In the genomic region with DNA sequence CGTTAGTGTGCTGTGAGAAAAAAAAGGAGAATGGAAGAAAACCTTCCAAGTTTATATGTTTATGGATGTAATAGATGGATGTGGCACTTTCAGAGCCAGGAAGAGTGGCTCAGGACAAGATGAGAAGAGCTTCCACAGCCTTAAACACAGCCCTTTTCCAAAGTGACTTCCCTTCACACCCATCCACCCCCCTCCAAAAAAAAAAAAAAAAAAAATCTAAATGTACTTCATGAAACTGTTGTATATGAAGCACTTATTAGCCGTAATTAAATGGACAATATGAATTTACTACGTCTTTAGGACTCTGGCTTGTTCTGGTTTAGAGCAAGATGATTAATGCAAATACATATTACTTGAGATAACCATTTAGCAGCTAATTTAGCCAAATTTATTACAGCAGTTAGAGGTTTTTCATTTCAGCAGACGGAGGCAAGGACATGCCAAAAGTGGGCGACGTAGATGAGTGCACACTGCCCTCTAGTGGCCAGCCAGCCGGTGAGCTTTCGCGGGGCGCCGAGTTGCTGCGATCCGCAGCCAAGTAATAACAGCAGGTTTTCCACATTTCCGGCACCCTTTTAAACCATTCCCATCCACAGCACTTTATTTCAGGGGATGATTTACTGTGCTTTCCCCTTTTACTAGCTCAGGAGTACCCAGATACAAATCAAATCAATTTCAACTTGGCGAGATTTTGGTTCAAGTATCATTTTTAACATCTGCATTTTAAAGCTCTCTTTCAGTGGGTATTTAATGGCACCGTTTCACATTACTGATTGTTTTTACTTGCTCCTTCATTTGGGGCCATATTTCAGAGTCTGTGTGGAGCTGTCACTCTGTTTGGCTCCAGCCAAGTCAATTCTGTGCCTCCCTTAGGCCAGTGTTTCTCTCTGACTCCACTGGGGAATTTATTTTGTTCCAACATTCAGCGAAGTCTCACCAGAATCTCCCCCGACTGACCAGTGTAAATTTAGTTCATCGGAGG, we compare ENCODE assay signal across 8 cellular contexts.
DNase-seq lines count a peak whose midpoint lies in the region; ATAC-seq and TF ChIP-seq lines count a peak whose summit lies in the region.

No MANE protein-coding gene starts in this region.

- peak; percentile 32 for DNase-seq in NK-92 treated with Interleukin-12 subunit alpha and Interleukin-12 subunit beta, amount 100 ng/mL, for 24 hours (lab: John Stamatoyannopoulos, UW)
- no peak for DNase-seq in NK-92 (lab: John Stamatoyannopoulos, UW; ENCODE audit: unreplicated experiment)
- DNase-seq in NCI-H510A (lab: John Stamatoyannopoulos, UW) = peak; percentile 7
- DNase-seq in activated CD4-positive, alpha-beta T cell treated with anti-CD3 and anti-CD28 coated beads, Interleukin-2, amount 50 U/mL, for 24 hours (ENCODE audit: low read depth in 1 of 2, low spot score in 1 of 2) = peak; percentile 47 to 49
- peak; percentile 69 for DNase-seq in dedifferentiated amniotic fluid mesenchymal stem cell (ENCODE audit: extremely low spot score)
- peak; percentile 74 to 77 (median 76) for DNase-seq in right lobe of liver
- DNase-seq in stimulated activated CD4-positive, alpha-beta T cell treated with anti-CD3 and anti-CD28 coated beads, Interleukin-4, amount 100 ng/mL, for 4 hours = peak; percentile 39 to 71

- 14% methylated on average over 17 of the region's 19 CpGs for WGBS in right lobe of liver (ENCODE audit: insufficient coverage, low coverage, low lambda C conversion rate, missing lambda C conversion rate)

- ATAC-seq in HG03175 (IDR thresholded peaks at IDR 0.05; ENCODE audit: unreplicated experiment) = peak; percentile 53
- ATAC-seq in right lobe of liver = peak; percentile 92 to 98 (median 97)

- TF ChIP-seq CTCF in right lobe of liver (IDR thresholded peaks at IDR 0.05) = peak; percentile 73 to 97 (median 94)

- intact Hi-C loops in right lobe of liver (cut with DNase I) = loop anchor here in 1 of 2 donors (10.0 kb wide), 1 partner anchor 1218 kb away; no protein-coding TSS in a partner anchor

- no peaks in the 10 kb centered on the region for H3K9me3 ChIP-seq in right lobe of liver

- no peak overlapping the region for H3K27ac ChIP-seq in right lobe of liver

- no peak for TF ChIP-seq POLR2A in right lobe of liver (IDR thresholded peaks at IDR 0.05)

- no peaks in the 10 kb centered on the region for H3K36me3 ChIP-seq in right lobe of liver

- H3K27me3 ChIP-seq in right lobe of liver = no peaks in the 10 kb centered on the region

- no peak overlapping the region for H3K4me3 ChIP-seq in right lobe of liver

- no peaks in the 10 kb centered on the region for H3K4me1 ChIP-seq in right lobe of liver
